Comparison of ENCODE assay signal across 9 cellular contexts in the genomic region with DNA sequence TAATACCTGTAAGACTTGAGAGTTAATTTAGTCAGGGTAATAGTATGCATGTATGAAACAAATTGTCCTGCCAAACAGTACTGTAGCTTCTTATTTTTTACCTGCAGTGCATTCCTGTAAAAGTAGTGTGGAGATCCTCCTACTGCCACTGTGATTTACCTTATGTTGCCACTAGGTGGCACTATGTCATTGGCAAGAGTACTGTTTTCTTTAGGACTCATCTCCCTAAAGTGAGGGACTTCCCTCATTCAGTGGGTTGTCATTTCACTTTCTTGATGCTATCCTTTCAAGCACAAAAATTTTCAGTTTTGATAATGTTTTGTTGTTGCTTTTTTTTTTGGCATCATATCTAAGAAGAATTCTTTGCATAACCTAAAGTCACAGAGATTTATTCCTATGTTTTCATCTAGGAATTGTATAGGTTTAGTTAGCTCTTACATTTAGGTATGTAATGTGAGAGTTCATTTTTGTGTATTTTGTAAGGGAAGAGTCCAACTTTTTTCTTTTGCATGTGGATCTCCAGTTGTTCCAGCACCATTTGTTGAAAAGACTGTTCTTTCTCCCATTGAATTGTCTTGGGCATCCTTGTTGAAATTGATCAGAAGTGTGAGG.
DNase-seq lines count a peak whose midpoint lies in the region; ATAC-seq and TF ChIP-seq lines count a peak whose summit lies in the region.
"Had no signal": no experiment of that assay in that cellular context is flagged by ENCODE, and none has a peak within 500 bp of the region (broad histone marks: within the 10 kb centered on the region; RNA-seq: fewer than 3 reads in every experiment).

No MANE protein-coding gene starts in this region.

- ATAC-seq in GM18907 (IDR thresholded peaks at IDR 0.05; ENCODE audit: unreplicated experiment), result peak; percentile 51
- peak; percentile 71 for ATAC-seq in HG03439 (IDR thresholded peaks at IDR 0.05; ENCODE audit: unreplicated experiment)
- peak; percentile 94 for ATAC-seq in activated CD8-positive, alpha-beta T cell treated with anti-CD3 and anti-CD28 coated beads for 36 hours

- H3K4me3 ChIP-seq in esophagus muscularis mucosa (no peak overlapping the region), thyroid gland (replicated peaks in 1 of 3) (no peak overlapping the region)
- H3K4me3 ChIP-seq: SK-N-MC had no signal

- H3K36me3 ChIP-seq in esophagus muscularis mucosa (peaks cover 0 to 4% (median 0%) of the 10 kb centered on the region in 4 donors), thyroid gland (no peaks in the 10 kb centered on the region)

- H3K27ac Mint-ChIP-seq in activated CD8-positive, alpha-beta T cell treated with anti-CD3 and anti-CD28 coated beads for 36 hours, result peak overlapping the region; percentile 39
- no peak overlapping the region for H3K27ac Mint-ChIP-seq in nephron progenitor cell

- DNase-seq in NCI-H774 (lab: John Stamatoyannopoulos, UW) (peak; percentile 71), esophagus muscularis mucosa (ENCODE audit: extremely low spot score) (no peak), nephron progenitor cell (peak; percentile 64), thyroid gland (peak; percentile 41 to 47)
- DNase-seq in activated CD8-positive, alpha-beta T cell treated with anti-CD3 and anti-CD28 coated beads for 36 hours, result peak; percentile 74

- no peaks in the 10 kb centered on the region for H3K36me3 Mint-ChIP-seq in activated CD8-positive, alpha-beta T cell treated with anti-CD3 and anti-CD28 coated beads for 36 hours (ENCODE audit: low read depth)
- peaks cover 32% of the 10 kb centered on the region for H3K36me3 Mint-ChIP-seq in nephron progenitor cell (ENCODE audit: low read depth)

- TF ChIP-seq CTCF in C4-2B (conservative IDR thresholded peaks at IDR 0.05) (peak; percentile 95), esophagus muscularis mucosa (IDR thresholded peaks at IDR 0.05) (peak; percentile 56 to 93 (median 83)), nephron progenitor cell (IDR thresholded peaks at IDR 0.05) (peak; percentile 82), thyroid gland (IDR thresholded peaks at IDR 0.05) (peak; percentile 55 to 90 (median 76))
- TF ChIP-seq CTCF in activated CD8-positive, alpha-beta T cell treated with anti-CD3 and anti-CD28 coated beads for 36 hours (IDR thresholded peaks at IDR 0.05), result peak; percentile 90

- H3K9me3 ChIP-seq in esophagus muscularis mucosa, result no peaks in the 10 kb centered on the region
- H3K9me3 ChIP-seq in thyroid gland, result no peaks in the 10 kb centered on the region

- no peak overlapping the region for H3K4me3 Mint-ChIP-seq in activated CD8-positive, alpha-beta T cell treated with anti-CD3 and anti-CD28 coated beads for 36 hours
- H3K4me3 Mint-ChIP-seq in nephron progenitor cell, result no peak overlapping the region

- intact Hi-C loops in activated CD8-positive, alpha-beta T cell treated with anti-CD3 and anti-CD28 coated beads for 36 hours (cut with micrococcal nuclease), result loop anchor here (10.0 kb wide), 1 partner anchor 219 kb away; no protein-coding TSS in a partner anchor
- intact Hi-C loops in esophagus muscularis mucosa (cut with DNase I) (loop anchor here (10.0 kb wide), 3 partner anchors 99 to 239 kb away; no protein-coding TSS in a partner anchor), thyroid gland (cut with DNase I) (no loop called here)

- H3K27ac ChIP-seq in C4-2B (no peak overlapping the region), esophagus muscularis mucosa (replicated peaks in 1 of 4) (peak overlapping the region in 3 of 4 donors; percentile 36 to 68 (median 63)), thyroid gland (peak overlapping the region in 2 of 3 donors; percentile 31 to 76)
- H3K27ac ChIP-seq: SK-N-MC had no signal

- TF ChIP-seq EP300 in esophagus muscularis mucosa (IDR thresholded peaks at IDR 0.05), result no peak

- TF ChIP-seq POLR2A in esophagus muscularis mucosa (IDR thresholded peaks at IDR 0.05; ENCODE audit: low read depth), result no peak
- TF ChIP-seq POLR2A in thyroid gland (IDR thresholded peaks at IDR 0.05), result no peak

- H3K27me3 Mint-ChIP-seq in activated CD8-positive, alpha-beta T cell treated with anti-CD3 and anti-CD28 coated beads for 36 hours, result no peaks in the 10 kb centered on the region
- no peaks in the 10 kb centered on the region for H3K27me3 Mint-ChIP-seq in nephron progenitor cell (ENCODE audit: low read depth, poor library complexity)

- POLR2A ChIA-PET in activated CD8-positive, alpha-beta T cell treated with anti-CD3 and anti-CD28 coated beads for 36 hours (lab: Charles Lee), result interaction anchor here (1.1 kb wide), 1 partner anchor 99 kb away, joined by 5 read pairs; no protein-coding TSS in a partner anchor

- no peaks in the 10 kb centered on the region for H3K27me3 ChIP-seq in esophagus muscularis mucosa
- H3K27me3 ChIP-seq in thyroid gland, result no peaks in the 10 kb centered on the region

- CTCF ChIA-PET in activated CD8-positive, alpha-beta T cell treated with anti-CD3 and anti-CD28 coated beads for 36 hours (lab: Charles Lee), result interaction anchor here (0.7 to 3.8 kb wide), 19 partner anchors 8 to 354 kb away, joined by 3 to 21 read pairs (median 3); partner anchors contain the start of gene AKAP13

- H3K9me3 Mint-ChIP-seq in activated CD8-positive, alpha-beta T cell treated with anti-CD3 and anti-CD28 coated beads for 36 hours, result no peaks in the 10 kb centered on the region
- H3K9me3 Mint-ChIP-seq in nephron progenitor cell, result no peaks in the 10 kb centered on the region

- H3K4me1 ChIP-seq in esophagus muscularis mucosa (peaks cover 33 to 97% (median 84%) of the 10 kb centered on the region in 4 donors), thyroid gland (peaks cover 42 to 66% of the 10 kb centered on the region in 2 donors)

- H3K4me1 Mint-ChIP-seq in activated CD8-positive, alpha-beta T cell treated with anti-CD3 and anti-CD28 coated beads for 36 hours (ENCODE audit: low read depth), result peaks cover 60% of the 10 kb centered on the region
- peaks cover 92% of the 10 kb centered on the region for H3K4me1 Mint-ChIP-seq in nephron progenitor cell
